ENCODE assay signal across 1 cellular context in the genomic region with DNA sequence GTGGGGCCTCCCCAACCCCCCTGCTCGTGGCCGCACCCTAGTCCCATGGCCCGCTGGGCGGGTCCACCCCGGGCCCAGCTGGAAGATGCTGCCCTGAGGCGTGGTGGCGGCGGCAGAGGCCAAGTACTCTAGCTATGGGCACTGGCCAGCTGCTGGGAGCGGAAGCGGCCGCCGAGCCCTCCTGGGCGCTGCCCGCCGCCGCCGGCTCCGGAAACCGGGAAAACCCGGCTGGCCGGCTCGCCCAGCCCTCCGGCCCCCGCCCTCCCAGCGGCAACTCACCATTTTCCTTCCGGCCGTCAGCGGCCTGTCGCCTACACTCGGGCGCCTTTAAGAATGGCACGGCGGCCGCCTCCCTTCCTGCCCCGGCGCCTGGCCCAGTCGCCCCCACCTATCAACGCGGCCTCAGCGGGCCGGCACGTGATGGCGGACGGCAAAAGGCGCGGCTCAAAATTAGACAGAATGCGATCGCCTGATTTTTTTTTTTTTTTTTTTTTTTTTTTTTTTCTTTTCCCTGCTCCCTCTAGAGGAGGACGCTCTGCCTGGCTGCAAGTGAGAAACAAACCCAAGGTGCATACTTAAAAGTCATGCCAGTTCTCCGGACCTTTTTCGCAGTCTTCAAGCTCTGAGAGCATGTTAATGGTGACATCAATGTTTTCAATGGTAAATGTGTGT.
TF ChIP-seq lines count a peak whose summit lies in the region.

A gene (minus strand): TSS at position 335 of the 672 bp plus-strand sequence. CDS start 53 bp downstream, at position 282.

TF ChIP-seq in K562, 482 proteins besides CTCF, POLR2A, EP300 and RAD21 (continued from another document and continues in another):
- TF ChIP-seq CREB1 (IDR thresholded peaks at IDR 0.05) (peak; percentile 41; the same call in 1 of the 2 replicates), CREB1 (CRISPR knock-in tag; IDR thresholded peaks at IDR 0.05) (no peak), NFE2 (IDR thresholded peaks at IDR 0.05; ENCODE audit: low read depth) (no peak), ETV5 (CRISPR knock-in tag; IDR thresholded peaks at IDR 0.05; ENCODE audit: low read depth) (peak; percentile 44; the same call in 1 of the 2 replicates), TCF7L2 (IDR thresholded peaks at IDR 0.05; ENCODE audit: low read depth, low read length) (no peak), ILK (tag; IDR thresholded peaks at IDR 0.05; ENCODE audit: borderline replicate concordance, low read depth) (no peak), POLR2G (IDR thresholded peaks at IDR 0.05; ENCODE audit: low read depth, low read length) (peak; percentile 92), CREM (IDR thresholded peaks at IDR 0.05; ENCODE audit: low read depth) (peak; percentile 61), ZNF184 (CRISPR knock-in tag; IDR thresholded peaks at IDR 0.05) (no peak), FOXA3 (CRISPR knock-in tag; conservative IDR thresholded peaks at IDR 0.05 in 1 of 2, IDR thresholded peaks at IDR 0.05 in 1 of 2) (no peak), MTA3 (IDR thresholded peaks at IDR 0.05; ENCODE audit: borderline replicate concordance) (peak; percentile 94), ZNF354B (CRISPR knock-in tag; IDR thresholded peaks at IDR 0.05) (no peak), NR3C1 (CRISPR knock-in tag; IDR thresholded peaks at IDR 0.05) (no peak), KLF6 (CRISPR knock-in tag; IDR thresholded peaks at IDR 0.05; ENCODE audit: borderline replicate concordance) (no peak), HNRNPH1 (optimal IDR thresholded peaks at IDR 0.05; ENCODE audit: low read depth, low read length) (no peak), ZNF717 (CRISPR knock-in tag; IDR thresholded peaks at IDR 0.05) (no peak), GABPB1 (CRISPR knock-in tag; IDR thresholded peaks at IDR 0.05) (peak; percentile 33; the same call in 1 of the 2 replicates), ZSCAN29 (IDR thresholded peaks at IDR 0.05) (no peak), YY1 (IDR thresholded peaks at IDR 0.05; ENCODE audit: borderline replicate concordance in 1 of 3, control insufficient read depth in 1 of 3, extremely low read depth in 1 of 3, insufficient read depth in 3 of 3, insufficient read length in 1 of 3, insufficient replicate concordance in 2 of 3, low read depth in 1 of 3, low read length in 2 of 3) (peak in 2 of 3 experiments; percentile 54 to 78), GTF2F1 (IDR thresholded peaks at IDR 0.05; ENCODE audit: low read depth, low read length) (no peak), ZNF174 (CRISPR knock-in tag; IDR thresholded peaks at IDR 0.05) (no peak), BRD9 (IDR thresholded peaks at IDR 0.05; ENCODE audit: low read depth, partially characterized antibody) (no peak), HDAC8 (tag; IDR thresholded peaks at IDR 0.05) (no peak), ELF2 (CRISPR knock-in tag; IDR thresholded peaks at IDR 0.05) (no peak), ZNF431 (CRISPR knock-in tag; IDR thresholded peaks at IDR 0.05) (no peak), ZNF282 (CRISPR knock-in tag; IDR thresholded peaks at IDR 0.05) (no peak)
- TF ChIP-seq, protein P1, sequence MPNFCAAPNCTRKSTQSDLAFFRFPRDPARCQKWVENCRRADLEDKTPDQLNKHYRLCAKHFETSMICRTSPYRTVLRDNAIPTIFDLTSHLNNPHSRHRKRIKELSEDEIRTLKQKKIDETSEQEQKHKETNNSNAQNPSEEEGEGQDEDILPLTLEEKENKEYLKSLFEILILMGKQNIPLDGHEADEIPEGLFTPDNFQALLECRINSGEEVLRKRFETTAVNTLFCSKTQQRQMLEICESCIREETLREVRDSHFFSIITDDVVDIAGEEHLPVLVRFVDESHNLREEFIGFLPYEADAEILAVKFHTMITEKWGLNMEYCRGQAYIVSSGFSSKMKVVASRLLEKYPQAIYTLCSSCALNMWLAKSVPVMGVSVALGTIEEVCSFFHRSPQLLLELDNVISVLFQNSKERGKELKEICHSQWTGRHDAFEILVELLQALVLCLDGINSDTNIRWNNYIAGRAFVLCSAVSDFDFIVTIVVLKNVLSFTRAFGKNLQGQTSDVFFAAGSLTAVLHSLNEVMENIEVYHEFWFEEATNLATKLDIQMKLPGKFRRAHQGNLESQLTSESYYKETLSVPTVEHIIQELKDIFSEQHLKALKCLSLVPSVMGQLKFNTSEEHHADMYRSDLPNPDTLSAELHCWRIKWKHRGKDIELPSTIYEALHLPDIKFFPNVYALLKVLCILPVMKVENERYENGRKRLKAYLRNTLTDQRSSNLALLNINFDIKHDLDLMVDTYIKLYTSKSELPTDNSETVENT (CRISPR knock-in tag; IDR thresholded peaks at IDR 0.05), result peak; percentile 3; the same call in 1 of the 2 replicates
- TF ChIP-seq, protein P2, sequence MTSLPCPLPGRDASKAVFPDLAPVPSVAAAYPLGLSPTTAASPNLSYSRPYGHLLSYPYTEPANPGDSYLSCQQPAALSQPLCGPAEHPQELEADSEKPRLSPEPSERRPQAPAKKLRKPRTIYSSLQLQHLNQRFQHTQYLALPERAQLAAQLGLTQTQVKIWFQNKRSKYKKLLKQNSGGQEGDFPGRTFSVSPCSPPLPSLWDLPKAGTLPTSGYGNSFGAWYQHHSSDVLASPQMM (CRISPR knock-in tag; IDR thresholded peaks at IDR 0.05), result no peak
- TF ChIP-seq, protein P3, sequence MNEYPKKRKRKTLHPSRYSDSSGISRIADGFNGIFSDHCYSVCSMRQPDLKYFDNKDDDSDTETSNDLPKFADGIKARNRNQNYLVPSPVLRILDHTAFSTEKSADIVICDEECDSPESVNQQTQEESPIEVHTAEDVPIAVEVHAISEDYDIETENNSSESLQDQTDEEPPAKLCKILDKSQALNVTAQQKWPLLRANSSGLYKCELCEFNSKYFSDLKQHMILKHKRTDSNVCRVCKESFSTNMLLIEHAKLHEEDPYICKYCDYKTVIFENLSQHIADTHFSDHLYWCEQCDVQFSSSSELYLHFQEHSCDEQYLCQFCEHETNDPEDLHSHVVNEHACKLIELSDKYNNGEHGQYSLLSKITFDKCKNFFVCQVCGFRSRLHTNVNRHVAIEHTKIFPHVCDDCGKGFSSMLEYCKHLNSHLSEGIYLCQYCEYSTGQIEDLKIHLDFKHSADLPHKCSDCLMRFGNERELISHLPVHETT (CRISPR knock-in tag; conservative IDR thresholded peaks at IDR 0.05 in 1 of 2, IDR thresholded peaks at IDR 0.05 in 1 of 2), result peak in 1 of 2 experiments; percentile 30; a peak in 1 of 4 replicates
- TF ChIP-seq, protein P4, sequence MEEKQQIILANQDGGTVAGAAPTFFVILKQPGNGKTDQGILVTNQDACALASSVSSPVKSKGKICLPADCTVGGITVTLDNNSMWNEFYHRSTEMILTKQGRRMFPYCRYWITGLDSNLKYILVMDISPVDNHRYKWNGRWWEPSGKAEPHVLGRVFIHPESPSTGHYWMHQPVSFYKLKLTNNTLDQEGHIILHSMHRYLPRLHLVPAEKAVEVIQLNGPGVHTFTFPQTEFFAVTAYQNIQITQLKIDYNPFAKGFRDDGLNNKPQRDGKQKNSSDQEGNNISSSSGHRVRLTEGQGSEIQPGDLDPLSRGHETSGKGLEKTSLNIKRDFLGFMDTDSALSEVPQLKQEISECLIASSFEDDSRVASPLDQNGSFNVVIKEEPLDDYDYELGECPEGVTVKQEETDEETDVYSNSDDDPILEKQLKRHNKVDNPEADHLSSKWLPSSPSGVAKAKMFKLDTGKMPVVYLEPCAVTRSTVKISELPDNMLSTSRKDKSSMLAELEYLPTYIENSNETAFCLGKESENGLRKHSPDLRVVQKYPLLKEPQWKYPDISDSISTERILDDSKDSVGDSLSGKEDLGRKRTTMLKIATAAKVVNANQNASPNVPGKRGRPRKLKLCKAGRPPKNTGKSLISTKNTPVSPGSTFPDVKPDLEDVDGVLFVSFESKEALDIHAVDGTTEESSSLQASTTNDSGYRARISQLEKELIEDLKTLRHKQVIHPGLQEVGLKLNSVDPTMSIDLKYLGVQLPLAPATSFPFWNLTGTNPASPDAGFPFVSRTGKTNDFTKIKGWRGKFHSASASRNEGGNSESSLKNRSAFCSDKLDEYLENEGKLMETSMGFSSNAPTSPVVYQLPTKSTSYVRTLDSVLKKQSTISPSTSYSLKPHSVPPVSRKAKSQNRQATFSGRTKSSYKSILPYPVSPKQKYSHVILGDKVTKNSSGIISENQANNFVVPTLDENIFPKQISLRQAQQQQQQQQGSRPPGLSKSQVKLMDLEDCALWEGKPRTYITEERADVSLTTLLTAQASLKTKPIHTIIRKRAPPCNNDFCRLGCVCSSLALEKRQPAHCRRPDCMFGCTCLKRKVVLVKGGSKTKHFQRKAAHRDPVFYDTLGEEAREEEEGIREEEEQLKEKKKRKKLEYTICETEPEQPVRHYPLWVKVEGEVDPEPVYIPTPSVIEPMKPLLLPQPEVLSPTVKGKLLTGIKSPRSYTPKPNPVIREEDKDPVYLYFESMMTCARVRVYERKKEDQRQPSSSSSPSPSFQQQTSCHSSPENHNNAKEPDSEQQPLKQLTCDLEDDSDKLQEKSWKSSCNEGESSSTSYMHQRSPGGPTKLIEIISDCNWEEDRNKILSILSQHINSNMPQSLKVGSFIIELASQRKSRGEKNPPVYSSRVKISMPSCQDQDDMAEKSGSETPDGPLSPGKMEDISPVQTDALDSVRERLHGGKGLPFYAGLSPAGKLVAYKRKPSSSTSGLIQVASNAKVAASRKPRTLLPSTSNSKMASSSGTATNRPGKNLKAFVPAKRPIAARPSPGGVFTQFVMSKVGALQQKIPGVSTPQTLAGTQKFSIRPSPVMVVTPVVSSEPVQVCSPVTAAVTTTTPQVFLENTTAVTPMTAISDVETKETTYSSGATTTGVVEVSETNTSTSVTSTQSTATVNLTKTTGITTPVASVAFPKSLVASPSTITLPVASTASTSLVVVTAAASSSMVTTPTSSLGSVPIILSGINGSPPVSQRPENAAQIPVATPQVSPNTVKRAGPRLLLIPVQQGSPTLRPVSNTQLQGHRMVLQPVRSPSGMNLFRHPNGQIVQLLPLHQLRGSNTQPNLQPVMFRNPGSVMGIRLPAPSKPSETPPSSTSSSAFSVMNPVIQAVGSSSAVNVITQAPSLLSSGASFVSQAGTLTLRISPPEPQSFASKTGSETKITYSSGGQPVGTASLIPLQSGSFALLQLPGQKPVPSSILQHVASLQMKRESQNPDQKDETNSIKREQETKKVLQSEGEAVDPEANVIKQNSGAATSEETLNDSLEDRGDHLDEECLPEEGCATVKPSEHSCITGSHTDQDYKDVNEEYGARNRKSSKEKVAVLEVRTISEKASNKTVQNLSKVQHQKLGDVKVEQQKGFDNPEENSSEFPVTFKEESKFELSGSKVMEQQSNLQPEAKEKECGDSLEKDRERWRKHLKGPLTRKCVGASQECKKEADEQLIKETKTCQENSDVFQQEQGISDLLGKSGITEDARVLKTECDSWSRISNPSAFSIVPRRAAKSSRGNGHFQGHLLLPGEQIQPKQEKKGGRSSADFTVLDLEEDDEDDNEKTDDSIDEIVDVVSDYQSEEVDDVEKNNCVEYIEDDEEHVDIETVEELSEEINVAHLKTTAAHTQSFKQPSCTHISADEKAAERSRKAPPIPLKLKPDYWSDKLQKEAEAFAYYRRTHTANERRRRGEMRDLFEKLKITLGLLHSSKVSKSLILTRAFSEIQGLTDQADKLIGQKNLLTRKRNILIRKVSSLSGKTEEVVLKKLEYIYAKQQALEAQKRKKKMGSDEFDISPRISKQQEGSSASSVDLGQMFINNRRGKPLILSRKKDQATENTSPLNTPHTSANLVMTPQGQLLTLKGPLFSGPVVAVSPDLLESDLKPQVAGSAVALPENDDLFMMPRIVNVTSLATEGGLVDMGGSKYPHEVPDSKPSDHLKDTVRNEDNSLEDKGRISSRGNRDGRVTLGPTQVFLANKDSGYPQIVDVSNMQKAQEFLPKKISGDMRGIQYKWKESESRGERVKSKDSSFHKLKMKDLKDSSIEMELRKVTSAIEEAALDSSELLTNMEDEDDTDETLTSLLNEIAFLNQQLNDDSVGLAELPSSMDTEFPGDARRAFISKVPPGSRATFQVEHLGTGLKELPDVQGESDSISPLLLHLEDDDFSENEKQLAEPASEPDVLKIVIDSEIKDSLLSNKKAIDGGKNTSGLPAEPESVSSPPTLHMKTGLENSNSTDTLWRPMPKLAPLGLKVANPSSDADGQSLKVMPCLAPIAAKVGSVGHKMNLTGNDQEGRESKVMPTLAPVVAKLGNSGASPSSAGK (IDR thresholded peaks at IDR 0.05), result peak; percentile 50; the same call in 1 of the 2 replicates
- TF ChIP-seq, protein P5, sequence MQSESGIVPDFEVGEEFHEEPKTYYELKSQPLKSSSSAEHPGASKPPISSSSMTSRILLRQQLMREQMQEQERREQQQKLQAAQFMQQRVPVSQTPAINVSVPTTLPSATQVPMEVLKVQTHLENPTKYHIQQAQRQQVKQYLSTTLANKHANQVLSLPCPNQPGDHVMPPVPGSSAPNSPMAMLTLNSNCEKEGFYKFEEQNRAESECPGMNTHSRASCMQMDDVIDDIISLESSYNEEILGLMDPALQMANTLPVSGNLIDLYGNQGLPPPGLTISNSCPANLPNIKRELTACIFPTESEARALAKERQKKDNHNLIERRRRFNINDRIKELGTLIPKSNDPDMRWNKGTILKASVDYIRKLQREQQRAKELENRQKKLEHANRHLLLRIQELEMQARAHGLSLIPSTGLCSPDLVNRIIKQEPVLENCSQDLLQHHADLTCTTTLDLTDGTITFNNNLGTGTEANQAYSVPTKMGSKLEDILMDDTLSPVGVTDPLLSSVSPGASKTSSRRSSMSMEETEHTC (IDR thresholded peaks at IDR 0.05), result 0 out of 2 replicates have a peak, but pooled peaks have one; percentile 36
- TF ChIP-seq, protein P6, sequence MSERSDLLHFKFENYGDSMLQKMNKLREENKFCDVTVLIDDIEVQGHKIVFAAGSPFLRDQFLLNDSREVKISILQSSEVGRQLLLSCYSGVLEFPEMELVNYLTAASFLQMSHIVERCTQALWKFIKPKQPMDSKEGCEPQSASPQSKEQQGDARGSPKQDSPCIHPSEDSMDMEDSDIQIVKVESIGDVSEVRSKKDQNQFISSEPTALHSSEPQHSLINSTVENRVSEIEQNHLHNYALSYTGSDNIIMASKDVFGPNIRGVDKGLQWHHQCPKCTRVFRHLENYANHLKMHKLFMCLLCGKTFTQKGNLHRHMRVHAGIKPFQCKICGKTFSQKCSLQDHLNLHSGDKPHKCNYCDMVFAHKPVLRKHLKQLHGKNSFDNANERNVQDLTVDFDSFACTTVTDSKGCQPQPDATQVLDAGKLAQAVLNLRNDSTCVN (CRISPR knock-in tag; IDR thresholded peaks at IDR 0.05), result no peak
- TF ChIP-seq, protein P7, sequence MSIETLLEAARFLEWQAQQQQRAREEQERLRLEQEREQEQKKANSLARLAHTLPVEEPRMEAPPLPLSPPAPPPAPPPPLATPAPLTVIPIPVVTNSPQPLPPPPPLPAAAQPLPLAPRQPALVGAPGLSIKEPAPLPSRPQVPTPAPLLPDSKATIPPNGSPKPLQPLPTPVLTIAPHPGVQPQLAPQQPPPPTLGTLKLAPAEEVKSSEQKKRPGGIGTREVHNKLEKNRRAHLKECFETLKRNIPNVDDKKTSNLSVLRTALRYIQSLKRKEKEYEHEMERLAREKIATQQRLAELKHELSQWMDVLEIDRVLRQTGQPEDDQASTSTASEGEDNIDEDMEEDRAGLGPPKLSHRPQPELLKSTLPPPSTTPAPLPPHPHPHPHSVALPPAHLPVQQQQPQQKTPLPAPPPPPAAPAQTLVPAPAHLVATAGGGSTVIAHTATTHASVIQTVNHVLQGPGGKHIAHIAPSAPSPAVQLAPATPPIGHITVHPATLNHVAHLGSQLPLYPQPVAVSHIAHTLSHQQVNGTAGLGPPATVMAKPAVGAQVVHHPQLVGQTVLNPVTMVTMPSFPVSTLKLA (conservative IDR thresholded peaks at IDR 0.05), result peak; percentile 32 to 72; a peak in 3 of 4 replicates
- TF ChIP-seq, protein P8, sequence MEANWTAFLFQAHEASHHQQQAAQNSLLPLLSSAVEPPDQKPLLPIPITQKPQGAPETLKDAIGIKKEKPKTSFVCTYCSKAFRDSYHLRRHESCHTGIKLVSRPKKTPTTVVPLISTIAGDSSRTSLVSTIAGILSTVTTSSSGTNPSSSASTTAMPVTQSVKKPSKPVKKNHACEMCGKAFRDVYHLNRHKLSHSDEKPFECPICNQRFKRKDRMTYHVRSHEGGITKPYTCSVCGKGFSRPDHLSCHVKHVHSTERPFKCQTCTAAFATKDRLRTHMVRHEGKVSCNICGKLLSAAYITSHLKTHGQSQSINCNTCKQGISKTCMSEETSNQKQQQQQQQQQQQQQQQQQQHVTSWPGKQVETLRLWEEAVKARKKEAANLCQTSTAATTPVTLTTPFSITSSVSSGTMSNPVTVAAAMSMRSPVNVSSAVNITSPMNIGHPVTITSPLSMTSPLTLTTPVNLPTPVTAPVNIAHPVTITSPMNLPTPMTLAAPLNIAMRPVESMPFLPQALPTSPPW (CRISPR knock-in tag; IDR thresholded peaks at IDR 0.05), result peak; percentile 94
